In the genomic region with DNA sequence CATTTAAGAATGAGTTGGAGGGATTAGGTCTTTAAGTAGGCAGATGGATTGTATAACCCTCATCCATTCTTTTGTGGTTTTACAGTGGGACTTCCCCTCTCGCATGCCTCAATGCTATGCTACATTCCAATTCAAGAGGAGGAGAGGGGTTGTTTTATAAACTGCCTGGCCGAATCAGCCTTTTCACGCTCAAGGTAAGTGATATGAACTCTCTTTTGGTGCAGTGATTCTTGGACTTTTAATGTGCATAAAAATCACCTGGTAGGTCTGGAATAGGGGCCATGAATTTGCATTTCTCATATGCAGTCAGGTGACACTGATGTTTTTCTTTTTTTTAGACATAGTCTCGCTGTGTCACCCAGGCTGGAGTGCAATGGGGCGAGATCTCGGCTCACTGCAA, we compare ENCODE assay signal across 13 cellular contexts. TPM values are rescaled to one million over a fixed set of nuclear protein-coding genes. Genes with fewer than 3 reads are reported as not detected.
DNase-seq lines count a peak whose midpoint lies in the region; ATAC-seq, FAIRE-seq and TF ChIP-seq lines count a peak whose summit lies in the region.
"Had no signal": no experiment of that assay in that cellular context is flagged by ENCODE, and none has a peak within 500 bp of the region (broad histone marks: within the 10 kb centered on the region; RNA-seq: fewer than 3 reads in every experiment).

No MANE protein-coding gene starts in this region.

- H3K9me3 Mint-ChIP-seq in astrocyte (ENCODE audit: unreplicated experiment) = no peaks in the 10 kb centered on the region
- H3K9me3 Mint-ChIP-seq in nephron = no peaks in the 10 kb centered on the region

- H3K9ac ChIP-seq in astrocyte (ENCODE audit: low read length) = peak overlapping the region; percentile 12

- H3K36me3 ChIP-seq in astrocyte (ENCODE audit: insufficient read depth, low read length) = peaks cover 24% of the 10 kb centered on the region

- no peaks in the 10 kb centered on the region for H3K36me3 Mint-ChIP-seq in astrocyte (ENCODE audit: low read depth, unreplicated experiment)
- peaks cover 26% of the 10 kb centered on the region for H3K36me3 Mint-ChIP-seq in nephron (ENCODE audit: low read depth)

- no peaks in the 10 kb centered on the region for H3K27me3 ChIP-seq in astrocyte (ENCODE audit: insufficient read depth, low read length)

- peaks cover 22% of the 10 kb centered on the region for H3K4me1 Mint-ChIP-seq in astrocyte (ENCODE audit: low read depth, unreplicated experiment)
- peaks cover 37% of the 10 kb centered on the region for H3K4me1 Mint-ChIP-seq in nephron

- peaks cover 9% of the 10 kb centered on the region for H3K4me1 ChIP-seq in astrocyte (ENCODE audit: insufficient read depth, low read length)

- H3K27me3 Mint-ChIP-seq in astrocyte (ENCODE audit: low read depth, unreplicated experiment) (no peaks in the 10 kb centered on the region), nephron (ENCODE audit: low read depth) (no peaks in the 10 kb centered on the region)

- H3K27ac Mint-ChIP-seq in astrocyte (ENCODE audit: unreplicated experiment) (no peak overlapping the region), nephron (peak overlapping the region; percentile 32 to 59 (median 55))

- H3K4me2 ChIP-seq in astrocyte (ENCODE audit: low read length) = peak overlapping the region; percentile 2

- H3K4me3 ChIP-seq in astrocyte (ENCODE audit: insufficient read depth, low read depth, low read length) = no peak overlapping the region

- H4K20me1 ChIP-seq in astrocyte (ENCODE audit: insufficient read depth, low read length) = peaks cover 79% of the 10 kb centered on the region

- DNase-seq in HK-2 (ENCODE audit: unreplicated experiment) (peak; percentile 33), astrocyte (ENCODE audit: low read depth) (peak; percentile 75), posterior cingulate gyrus (no peak), T1000 (lab: John Stamatoyannopoulos, UW) (no peak), AG08396 (ENCODE audit: low spot score) (no peak)
- no peak for DNase-seq in stimulated activated CD4-positive, alpha-beta T cell treated with anti-CD3 and anti-CD28 coated beads, Interleukin-4, amount 100 ng/mL, for 1 hour
- DNase-seq: amygdala, GDM1, NCI-H2029 had no signal

- peaks cover 99% of the 10 kb centered on the region for H3K79me2 ChIP-seq in astrocyte (ENCODE audit: insufficient read depth, low read length)

- H3K27ac ChIP-seq in astrocyte (ENCODE audit: low read depth, low read length) = no peak overlapping the region
- H3K27ac ChIP-seq: epithelial cell of prostate had no signal

- TF ChIP-seq CTCF in astrocyte (IDR thresholded peaks at IDR 0.05; ENCODE audit: insufficient read depth, low read depth, low read length) = no peak
- no peak for TF ChIP-seq CTCF in nephron (IDR thresholded peaks at IDR 0.05; ENCODE audit: unreplicated experiment in 3 of 3)

- H3K4me3 Mint-ChIP-seq in astrocyte (ENCODE audit: unreplicated experiment) (no peak overlapping the region), nephron (no peak overlapping the region)

- intact Hi-C loops in posterior cingulate gyrus (cut with DNase I) = loop anchor here (10.0 kb wide), 1 partner anchor 84 kb away; no protein-coding TSS in a partner anchor

- no peaks in the 10 kb centered on the region for H3K9me3 ChIP-seq in astrocyte (ENCODE audit: insufficient read depth, low read depth, low read length)

- peak; percentile 46 for ATAC-seq in GM18498 (IDR thresholded peaks at IDR 0.05; ENCODE audit: unreplicated experiment)

- no peak for FAIRE-seq in astrocyte (lab: Jason Lieb, UNC)
- FAIRE-seq: islet of Langerhans had no signal

- H2AFZ ChIP-seq in astrocyte (ENCODE audit: low read depth, low read length) = no peak overlapping the region

RNA-seq across cellular contexts. Expression of a gene that starts 10.8 kb away (rescaled TPM):
- 61.1 and 62.4 TPM in 2 replicates for total RNA-seq in astrocyte

Comparison
In these comparisons a context has a peak if more than half of its experiments do, and no peak if none do; other contexts are left out.
1. DNase-seq: peak in HK-2 (single experiment) and astrocyte (single experiment); none in posterior cingulate gyrus (0 of 10), stimulated activated CD4-positive, alpha-beta T cell treated with anti-CD3 and anti-CD28 coated beads, Interleukin-4, amount 100 ng/mL, for 1 hour (single experiment), T1000 (single experiment) and AG08396 (single experiment).